In genomic region chr2:11375025-11375688, GRCh38 we compare ENCODE assay signal across 9 cellular contexts. TPM values are rescaled to one million over a fixed set of nuclear protein-coding genes. Genes with fewer than 3 reads are reported as not detected.
DNase-seq lines count a peak whose midpoint lies in the region; ATAC-seq and TF ChIP-seq lines count a peak whose summit lies in the region.
"Had no signal": no experiment of that assay in that cellular context is flagged by ENCODE, and none has a peak within 500 bp of the region (broad histone marks: within the 10 kb centered on the region; RNA-seq: fewer than 3 reads in every experiment).

No MANE protein-coding gene starts in this region.

- H3K4me1 Mint-ChIP-seq in mesothelial cell of epicardium: peaks cover 46% of the 10 kb centered on the region

- H3K9ac ChIP-seq in duodenal mucosa (ENCODE audit: low read depth in 1 of 2, low read length in 2 of 2): peak overlapping the region in 1 of 2 donors; percentile 16

- H3K36me3 Mint-ChIP-seq in mesothelial cell of epicardium: no peaks in the 10 kb centered on the region

- peak overlapping the region; percentile 97 for H3K27ac Mint-ChIP-seq in mesothelial cell of epicardium
- H3K27ac Mint-ChIP-seq: activated T-cell treated with anti-CD3 and anti-CD28 coated beads, Interleukin-2, amount 50 U/mL, for 72 hours had no signal

- H3K4me3 ChIP-seq in duodenal mucosa (ENCODE audit: low read depth in 1 of 2, low read length in 2 of 2) (peak overlapping the region; percentile 32 to 48), thoracic aorta (peak overlapping the region; percentile 63)

- H3K4me1 ChIP-seq in duodenal mucosa (ENCODE audit: control insufficient read depth in 1 of 2, insufficient read depth in 2 of 2, low read length in 2 of 2) (peaks cover 50 to 63% of the 10 kb centered on the region in 2 donors), thoracic aorta (ENCODE audit: control insufficient read depth in 1 of 2, low read depth in 2 of 2) (peaks cover 36 to 72% of the 10 kb centered on the region in 2 donors)

- TF ChIP-seq CTCF in mesothelial cell of epicardium (IDR thresholded peaks at IDR 0.05; ENCODE audit: unreplicated experiment): no peak
- no peak for TF ChIP-seq CTCF in thoracic aorta (IDR thresholded peaks at IDR 0.05)

- H3K9me3 Mint-ChIP-seq in mesothelial cell of epicardium: no peaks in the 10 kb centered on the region
- H3K9me3 Mint-ChIP-seq: activated T-cell treated with anti-CD3 and anti-CD28 coated beads, Interleukin-2, amount 50 U/mL, for 72 hours had no signal

- H3K36me3 ChIP-seq in duodenal mucosa (ENCODE audit: control insufficient read depth in 1 of 2, insufficient read depth in 2 of 2, low read length in 2 of 2) (no peaks in the 10 kb centered on the region), thoracic aorta (no peaks in the 10 kb centered on the region)

- ATAC-seq in thoracic aorta (ENCODE audit: insufficient number of reproducible peaks, low FRiP score, low read depth) (no peak), HG03442 (IDR thresholded peaks at IDR 0.05; ENCODE audit: unreplicated experiment) (no peak)
- ATAC-seq: activated T-cell treated with anti-CD3 and anti-CD28 coated beads, Interleukin-2, amount 50 U/mL, for 72 hours had no signal

- H3K27me3 ChIP-seq in duodenal mucosa (ENCODE audit: control insufficient read depth in 1 of 2, insufficient read depth in 2 of 2, low read length in 2 of 2): no peaks in the 10 kb centered on the region
- H3K27me3 ChIP-seq in thoracic aorta (replicated peaks; ENCODE audit: insufficient read depth): no peaks in the 10 kb centered on the region

- no peaks in the 10 kb centered on the region for H3K27me3 Mint-ChIP-seq in mesothelial cell of epicardium (ENCODE audit: low read depth)

- H3K4me3 Mint-ChIP-seq in mesothelial cell of epicardium: no peak overlapping the region
- H3K4me3 Mint-ChIP-seq: activated T-cell treated with anti-CD3 and anti-CD28 coated beads, Interleukin-2, amount 50 U/mL, for 72 hours had no signal

- peak; percentile 86 for DNase-seq in NCI-H2171 (lab: John Stamatoyannopoulos, UW)
- no peak for DNase-seq in mesothelial cell of epicardium (ENCODE audit: low spot score in 2 of 2, unreplicated experiment in 2 of 2)
- DNase-seq in thoracic aorta (ENCODE audit: low spot score): no peak
- no peak for DNase-seq in NCI-H146 (lab: John Stamatoyannopoulos, UW)
- DNase-seq in activated CD4-positive, alpha-beta T cell treated with anti-CD3 and anti-CD28 coated beads, Interleukin-2, amount 50 U/mL, for 48 hours: no peak
- DNase-seq in stimulated activated CD4-positive, alpha-beta T cell treated with anti-CD3 and anti-CD28 coated beads, Interleukin-15, amount 100 ng/mL, for 24 hours: no peak
- DNase-seq: activated T-cell treated with anti-CD3 and anti-CD28 coated beads, Interleukin-2, amount 50 U/mL, for 72 hours had no signal

- H3K9me3 ChIP-seq in duodenal mucosa (ENCODE audit: control insufficient read depth in 1 of 2, low read length in 2 of 2) (no peaks in the 10 kb centered on the region), thoracic aorta (no peaks in the 10 kb centered on the region)

- H3K27ac ChIP-seq in duodenal mucosa (ENCODE audit: low read depth, low read length): peak overlapping the region; percentile 62
- H3K27ac ChIP-seq in thoracic aorta: peak overlapping the region; percentile 96 to 98

RNA-seq across cellular contexts. Expression of gene ROCK2, which starts 30.7 kb away (rescaled TPM):
- total RNA-seq in mesothelial cell of epicardium (37.5 to 46.3 TPM (median 45.4 TPM) in 3 replicates), thoracic aorta (10 to 100 TPM; 85.8 to 96.6 TPM)
